Comparison of ENCODE assay signal across 21 cellular contexts in genomic region chr9:5460157-5460556, GRCh38. TPM values are rescaled to one million over a fixed set of nuclear protein-coding genes. Genes with fewer than 3 reads are reported as not detected.
DNase-seq lines count a peak whose midpoint lies in the region; ATAC-seq, FAIRE-seq and TF ChIP-seq lines count a peak whose summit lies in the region.
"Had no signal": no experiment of that assay in that cellular context is flagged by ENCODE, and none has a peak within 500 bp of the region (broad histone marks: within the 10 kb centered on the region; RNA-seq: fewer than 3 reads in every experiment).

No MANE protein-coding gene starts in this region.

- H3K36me3 ChIP-seq in neutrophil: no peaks in the 10 kb centered on the region
- H3K36me3 ChIP-seq in H7 (replicated peaks; ENCODE audit: control insufficient read depth, insufficient read depth, low read length): no peaks in the 10 kb centered on the region
- H3K36me3 ChIP-seq: WERI-Rb-1 had no signal

- intact Hi-C loops in activated CD8-positive, alpha-beta T cell treated with anti-CD3 and anti-CD28 coated beads for 36 hours (cut with micrococcal nuclease): no loop called here
- intact Hi-C loops in activated T-helper 1 cell treated with anti-CD3 and anti-CD28 coated beads, Interleukin-12 subunit alpha, Interleukin-12 subunit beta, Interleukin-2, Interleukin-4 antibody, amounts not matched to agents 30 ng/mL and 10 ng/mL and 1 ng/mL, durations not matched to agents 14 hours and 24 hours and 36 hours (cut with micrococcal nuclease): no loop called here

- H3K27me3 Mint-ChIP-seq in activated CD8-positive, alpha-beta T cell treated with anti-CD3 and anti-CD28 coated beads for 36 hours: no peaks in the 10 kb centered on the region
- no peaks in the 10 kb centered on the region for H3K27me3 Mint-ChIP-seq in activated CD8-positive, alpha-beta T cell treated with anti-CD3 and anti-CD28 coated beads, Interleukin-2, amount 10 ng/mL, durations not matched to agents 7 days and 5 days (ENCODE audit: low read depth)
- H3K27me3 Mint-ChIP-seq in activated T-helper 1 cell treated with anti-CD3 and anti-CD28 coated beads, Interleukin-12 subunit alpha, Interleukin-12 subunit beta, Interleukin-2, Interleukin-4 antibody, amounts not matched to agents 30 ng/mL and 10 ng/mL and 1 ng/mL, durations not matched to agents 14 hours and 24 hours and 36 hours (ENCODE audit: insufficient read depth): no peaks in the 10 kb centered on the region
- H3K27me3 Mint-ChIP-seq: activated naive CD8-positive, alpha-beta T cell treated with anti-CD3 and anti-CD28 coated beads, Interleukin-2, amount 10 ng/mL, durations not matched to agents 7 days and 5 days had no signal

- POLR2A ChIA-PET in activated CD8-positive, alpha-beta T cell treated with anti-CD3 and anti-CD28 coated beads for 36 hours (lab: Charles Lee): interaction anchor here (1.1 to 1.3 kb wide), 3 partner anchors 12 to 28 kb away, joined by 3 to 7 read pairs (median 3); no protein-coding TSS in a partner anchor
- POLR2A ChIA-PET in activated CD8-positive, alpha-beta T cell treated with anti-CD3 and anti-CD28 coated beads, Interleukin-2, amount 10 ng/mL, durations not matched to agents 7 days and 5 days (lab: Charles Lee): interaction anchor here (0.9 to 1.4 kb wide), 2 partner anchors 10 to 50 kb away, joined by 3 to 6 read pairs; partner anchors contain the start of genes CD274 and PDCD1LG2

- H3K27ac Mint-ChIP-seq in activated CD8-positive, alpha-beta T cell treated with anti-CD3 and anti-CD28 coated beads for 36 hours: peak overlapping the region; percentile 78
- H3K27ac Mint-ChIP-seq in activated CD8-positive, alpha-beta T cell treated with anti-CD3 and anti-CD28 coated beads, Interleukin-2, amount 10 ng/mL, durations not matched to agents 7 days and 5 days: no peak overlapping the region
- H3K27ac Mint-ChIP-seq in activated T-helper 1 cell treated with anti-CD3 and anti-CD28 coated beads, Interleukin-12 subunit alpha, Interleukin-12 subunit beta, Interleukin-2, Interleukin-4 antibody, amounts not matched to agents 30 ng/mL and 10 ng/mL and 1 ng/mL, durations not matched to agents 14 hours and 24 hours and 36 hours: peak overlapping the region; percentile 88

- peak overlapping the region; percentile 83 for H3K27ac ChIP-seq in neutrophil
- H3K27ac ChIP-seq: esophagus muscularis mucosa, gastrocnemius medialis, WERI-Rb-1 had no signal

- DNase-seq in activated CD8-positive, alpha-beta T cell treated with anti-CD3 and anti-CD28 coated beads for 36 hours: no peak
- DNase-seq in activated CD8-positive, alpha-beta T cell treated with anti-CD3 and anti-CD28 coated beads, Interleukin-2, amount 10 ng/mL, durations not matched to agents 7 days and 5 days: no peak
- DNase-seq in GM18507 (ENCODE audit: extremely low spot score, insufficient read length, low read depth): no peak
- no peak for DNase-seq in activated T-helper 1 cell treated with anti-CD3 and anti-CD28 coated beads, Interleukin-12 subunit alpha, Interleukin-12 subunit beta, Interleukin-2, Interleukin-4 antibody, amounts not matched to agents 30 ng/mL and 10 ng/mL and 1 ng/mL, durations not matched to agents 14 hours and 24 hours and 36 hours (ENCODE audit: low spot score)
- DNase-seq in SKM-1 treated with dmso at 0.1 percent for 144 hours (lab: John Stamatoyannopoulos, UW; ENCODE audit: unreplicated experiment): no peak
- no peak for DNase-seq in H7
- DNase-seq: activated naive CD8-positive, alpha-beta T cell treated with anti-CD3 and anti-CD28 coated beads, Interleukin-2, amount 10 ng/mL, durations not matched to agents 7 days and 5 days; C1 segment of cervical spinal cord; effector CD4-positive, alpha-beta T cell; gastrocnemius medialis; NCI-H146; NCI-H69; occipital lobe; SHP77; stimulated activated CD4-positive, alpha-beta T cell treated with anti-CD3 and anti-CD28 coated beads, Interleukin-4, amount 100 ng/mL, for 4 hours; substantia nigra; WERI-Rb-1 had no signal

- peaks cover 1% of the 10 kb centered on the region for H3K9me3 Mint-ChIP-seq in activated CD8-positive, alpha-beta T cell treated with anti-CD3 and anti-CD28 coated beads for 36 hours
- no peaks in the 10 kb centered on the region for H3K9me3 Mint-ChIP-seq in activated CD8-positive, alpha-beta T cell treated with anti-CD3 and anti-CD28 coated beads, Interleukin-2, amount 10 ng/mL, durations not matched to agents 7 days and 5 days (ENCODE audit: insufficient read depth)
- H3K9me3 Mint-ChIP-seq in activated T-helper 1 cell treated with anti-CD3 and anti-CD28 coated beads, Interleukin-12 subunit alpha, Interleukin-12 subunit beta, Interleukin-2, Interleukin-4 antibody, amounts not matched to agents 30 ng/mL and 10 ng/mL and 1 ng/mL, durations not matched to agents 14 hours and 24 hours and 36 hours: no peaks in the 10 kb centered on the region
- H3K9me3 Mint-ChIP-seq: activated naive CD8-positive, alpha-beta T cell treated with anti-CD3 and anti-CD28 coated beads, Interleukin-2, amount 10 ng/mL, durations not matched to agents 7 days and 5 days had no signal

- H3K4me3 Mint-ChIP-seq in activated CD8-positive, alpha-beta T cell treated with anti-CD3 and anti-CD28 coated beads for 36 hours: peak overlapping the region; percentile 43
- H3K4me3 Mint-ChIP-seq in activated CD8-positive, alpha-beta T cell treated with anti-CD3 and anti-CD28 coated beads, Interleukin-2, amount 10 ng/mL, durations not matched to agents 7 days and 5 days: no peak overlapping the region
- H3K4me3 Mint-ChIP-seq in activated T-helper 1 cell treated with anti-CD3 and anti-CD28 coated beads, Interleukin-12 subunit alpha, Interleukin-12 subunit beta, Interleukin-2, Interleukin-4 antibody, amounts not matched to agents 30 ng/mL and 10 ng/mL and 1 ng/mL, durations not matched to agents 14 hours and 24 hours and 36 hours: peak overlapping the region; percentile 76

- no peak overlapping the region for H3K4me3 ChIP-seq in neutrophil (ENCODE audit: low read depth in 1 of 2, low read length in 1 of 2)
- H3K4me3 ChIP-seq in H7 (ENCODE audit: insufficient read depth, low read depth, low read length): no peak overlapping the region
- H3K4me3 ChIP-seq: esophagus muscularis mucosa, gastrocnemius medialis had no signal

- peaks cover 65% of the 10 kb centered on the region for H3K36me3 Mint-ChIP-seq in activated CD8-positive, alpha-beta T cell treated with anti-CD3 and anti-CD28 coated beads for 36 hours (ENCODE audit: low read depth)
- peaks cover 50% of the 10 kb centered on the region for H3K36me3 Mint-ChIP-seq in activated CD8-positive, alpha-beta T cell treated with anti-CD3 and anti-CD28 coated beads, Interleukin-2, amount 10 ng/mL, durations not matched to agents 7 days and 5 days (ENCODE audit: low read depth)
- peaks cover 79% of the 10 kb centered on the region for H3K36me3 Mint-ChIP-seq in activated T-helper 1 cell treated with anti-CD3 and anti-CD28 coated beads, Interleukin-12 subunit alpha, Interleukin-12 subunit beta, Interleukin-2, Interleukin-4 antibody, amounts not matched to agents 30 ng/mL and 10 ng/mL and 1 ng/mL, durations not matched to agents 14 hours and 24 hours and 36 hours (ENCODE audit: low read depth)

- no peak for TF ChIP-seq CTCF in activated CD8-positive, alpha-beta T cell treated with anti-CD3 and anti-CD28 coated beads for 36 hours (IDR thresholded peaks at IDR 0.05)
- no peak for TF ChIP-seq CTCF in neutrophil (IDR thresholded peaks at IDR 0.05)

- H3K4me1 Mint-ChIP-seq in activated CD8-positive, alpha-beta T cell treated with anti-CD3 and anti-CD28 coated beads for 36 hours (ENCODE audit: low read depth): peaks cover 54% of the 10 kb centered on the region
- peaks cover 29% of the 10 kb centered on the region for H3K4me1 Mint-ChIP-seq in activated CD8-positive, alpha-beta T cell treated with anti-CD3 and anti-CD28 coated beads, Interleukin-2, amount 10 ng/mL, durations not matched to agents 7 days and 5 days (ENCODE audit: low read depth)
- peaks cover 65% of the 10 kb centered on the region for H3K4me1 Mint-ChIP-seq in activated T-helper 1 cell treated with anti-CD3 and anti-CD28 coated beads, Interleukin-12 subunit alpha, Interleukin-12 subunit beta, Interleukin-2, Interleukin-4 antibody, amounts not matched to agents 30 ng/mL and 10 ng/mL and 1 ng/mL, durations not matched to agents 14 hours and 24 hours and 36 hours (ENCODE audit: low read depth)

- FAIRE-seq in GM18507 (lab: Jason Lieb, UNC): peak; percentile 64
- FAIRE-seq: urothelium cell line had no signal

- no peaks in the 10 kb centered on the region for H3K9me3 ChIP-seq in neutrophil
- H3K9me3 ChIP-seq: esophagus muscularis mucosa, gastrocnemius medialis had no signal

- CTCF ChIA-PET in activated CD8-positive, alpha-beta T cell treated with anti-CD3 and anti-CD28 coated beads for 36 hours (lab: Charles Lee): interaction anchor here (1.1 to 3.0 kb wide), 6 partner anchors 13 to 140 kb away, joined by 3 to 17 read pairs (median 6); partner anchors contain the start of gene PLGRKT
- CTCF ChIA-PET in activated CD8-positive, alpha-beta T cell treated with anti-CD3 and anti-CD28 coated beads, Interleukin-2, amount 10 ng/mL, durations not matched to agents 7 days and 5 days (lab: Charles Lee): interaction anchor here (1.2 to 2.6 kb wide), 5 partner anchors 10 to 274 kb away, joined by 3 to 22 read pairs (median 4); partner anchors contain the start of genes CD274 and INSL6

- peaks cover 34 to 39% of the 10 kb centered on the region in 2 experiments for H3K4me1 ChIP-seq in neutrophil (ENCODE audit: control insufficient read depth in 1 of 2, insufficient read depth in 1 of 2, low read depth in 1 of 2, low read length in 1 of 2)

- no peak for ATAC-seq in activated CD8-positive, alpha-beta T cell treated with anti-CD3 and anti-CD28 coated beads for 36 hours
- no peak for ATAC-seq in activated CD8-positive, alpha-beta T cell treated with anti-CD3 and anti-CD28 coated beads, Interleukin-2, amount 10 ng/mL, durations not matched to agents 7 days and 5 days
- no peak for ATAC-seq in GM18861 (IDR thresholded peaks at IDR 0.05; ENCODE audit: unreplicated experiment)
- ATAC-seq: gastrocnemius medialis had no signal

- H3K27me3 ChIP-seq in neutrophil (no peaks in the 10 kb centered on the region), H7 (ENCODE audit: control insufficient read depth, insufficient read depth, low read length) (no peaks in the 10 kb centered on the region)
- H3K27me3 ChIP-seq: esophagus muscularis mucosa, gastrocnemius medialis had no signal

RNA-seq across cellular contexts. Expression of gene CD274, which starts 9.8 kb away (rescaled TPM):
- total RNA-seq in activated CD8-positive, alpha-beta T cell treated with anti-CD3 and anti-CD28 coated beads for 36 hours: 10 to 100 TPM; 12.2 to 13.7 TPM
- total RNA-seq in activated CD8-positive, alpha-beta T cell treated with anti-CD3 and anti-CD28 coated beads, Interleukin-2, amount 10 ng/mL, durations not matched to agents 7 days and 5 days: 1 to 10 TPM; 4.0 to 4.9 TPM
- total RNA-seq in activated T-helper 1 cell treated with anti-CD3 and anti-CD28 coated beads, Interleukin-12 subunit alpha, Interleukin-12 subunit beta, Interleukin-2, Interleukin-4 antibody, amounts not matched to agents 30 ng/mL and 10 ng/mL and 1 ng/mL, durations not matched to agents 14 hours and 24 hours and 36 hours: 60.4 and 61.7 TPM in 2 replicates
- total RNA-seq in H7 (2014; rRNA removed; shearing (Covaris generic)): 0.26 TPM in 1 of 2 replicates, not detected in the other

RNA-seq across cellular contexts. Expression of gene PLGRKT, which starts 22.4 kb away (rescaled TPM):
- 10 to 100 TPM; 26.6 to 28.5 TPM for total RNA-seq in activated CD8-positive, alpha-beta T cell treated with anti-CD3 and anti-CD28 coated beads for 36 hours
- total RNA-seq in activated CD8-positive, alpha-beta T cell treated with anti-CD3 and anti-CD28 coated beads, Interleukin-2, amount 10 ng/mL, durations not matched to agents 7 days and 5 days: 10 to 100 TPM; 30.5 to 30.7 TPM
- 43.8 and 44.8 TPM in 2 replicates for total RNA-seq in activated T-helper 1 cell treated with anti-CD3 and anti-CD28 coated beads, Interleukin-12 subunit alpha, Interleukin-12 subunit beta, Interleukin-2, Interleukin-4 antibody, amounts not matched to agents 30 ng/mL and 10 ng/mL and 1 ng/mL, durations not matched to agents 14 hours and 24 hours and 36 hours
- total RNA-seq in H7 (2014; rRNA removed; shearing (Covaris generic)): 28.2 and 32.3 TPM in 2 replicates

RNA-seq across cellular contexts. Expression of gene PDCD1LG2, which starts 50.2 kb away (rescaled TPM):
- under 1 TPM; 0.13 to 0.14 TPM for total RNA-seq in activated CD8-positive, alpha-beta T cell treated with anti-CD3 and anti-CD28 coated beads for 36 hours
- under 1 TPM; 0.55 TPM for total RNA-seq in activated CD8-positive, alpha-beta T cell treated with anti-CD3 and anti-CD28 coated beads, Interleukin-2, amount 10 ng/mL, durations not matched to agents 7 days and 5 days
- total RNA-seq in activated T-helper 1 cell treated with anti-CD3 and anti-CD28 coated beads, Interleukin-12 subunit alpha, Interleukin-12 subunit beta, Interleukin-2, Interleukin-4 antibody, amounts not matched to agents 30 ng/mL and 10 ng/mL and 1 ng/mL, durations not matched to agents 14 hours and 24 hours and 36 hours: 1.1 and 1.4 TPM in 2 replicates
- not detected in 2 replicates for total RNA-seq in H7 (2014; rRNA removed; shearing (Covaris generic))
